Comparison of ENCODE assay signal across 11 cellular contexts in the genomic region with DNA sequence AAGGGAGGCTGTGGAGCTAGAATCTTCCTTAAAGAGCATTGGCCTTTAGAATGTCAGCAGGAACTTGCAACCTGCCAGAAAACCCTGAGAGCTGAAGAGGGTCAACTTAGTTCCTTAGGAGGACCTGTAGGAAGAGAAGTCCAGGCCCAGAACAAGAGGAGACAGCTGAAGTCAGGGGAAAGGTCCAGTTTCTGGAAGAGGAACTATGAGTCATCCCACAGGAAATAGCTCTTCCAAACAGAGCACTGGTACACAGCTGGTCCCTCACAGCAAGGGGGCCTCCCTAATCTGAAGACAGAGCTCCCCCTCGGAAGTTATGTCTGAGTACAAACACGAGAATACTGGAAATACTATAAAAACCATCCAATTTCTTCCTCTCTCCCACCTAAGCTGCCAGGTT.
DNase-seq lines count a peak whose midpoint lies in the region; ATAC-seq, FAIRE-seq and TF ChIP-seq lines count a peak whose summit lies in the region.
"Had no signal": no experiment of that assay in that cellular context is flagged by ENCODE, and none has a peak within 500 bp of the region (broad histone marks: within the 10 kb centered on the region; RNA-seq: fewer than 3 reads in every experiment).

No MANE protein-coding gene starts in this region.

- no peaks in the 10 kb centered on the region for H3K4me1 Mint-ChIP-seq in activated T-cell treated with anti-CD3 and anti-CD28 coated beads, Interleukin-2, amount 50 U/mL, for 72 hours (ENCODE audit: low read depth)
- no peaks in the 10 kb centered on the region for H3K4me1 Mint-ChIP-seq in stimulated activated memory B cell treated with anti-CD40 and anti-IgM and Interleukin-4, amounts not matched to agents 10 μg/mL and 1 μg/mL and 100 μg/mL, for 72 hours

- H3K9me3 ChIP-seq in heart left ventricle = no peaks in the 10 kb centered on the region
- no peaks in the 10 kb centered on the region for H3K9me3 ChIP-seq in small intestine (ENCODE audit: control insufficient read depth, low read depth)

- no peaks in the 10 kb centered on the region for H3K27me3 Mint-ChIP-seq in activated T-cell treated with anti-CD3 and anti-CD28 coated beads, Interleukin-2, amount 50 U/mL, for 72 hours (ENCODE audit: low read depth)
- no peaks in the 10 kb centered on the region for H3K27me3 Mint-ChIP-seq in stimulated activated memory B cell treated with anti-CD40 and anti-IgM and Interleukin-4, amounts not matched to agents 10 μg/mL and 1 μg/mL and 100 μg/mL, for 72 hours
- H3K27me3 Mint-ChIP-seq: activated naive CD8-positive, alpha-beta T cell had no signal

- intact Hi-C loops in heart left ventricle (cut with DNase I) = no loop called here

- no peaks in the 10 kb centered on the region for H3K36me3 Mint-ChIP-seq in activated T-cell treated with anti-CD3 and anti-CD28 coated beads, Interleukin-2, amount 50 U/mL, for 72 hours (ENCODE audit: insufficient read depth in 2 of 2)
- H3K36me3 Mint-ChIP-seq in stimulated activated memory B cell treated with anti-CD40 and anti-IgM and Interleukin-4, amounts not matched to agents 10 μg/mL and 1 μg/mL and 100 μg/mL, for 72 hours = peaks cover 5% of the 10 kb centered on the region
- H3K36me3 Mint-ChIP-seq: activated naive CD8-positive, alpha-beta T cell had no signal

- TF ChIP-seq CTCF in heart left ventricle (IDR thresholded peaks at IDR 0.05) = no peak

- H3K27me3 ChIP-seq in heart left ventricle = no peaks in the 10 kb centered on the region
- no peaks in the 10 kb centered on the region for H3K27me3 ChIP-seq in small intestine (ENCODE audit: control insufficient read depth in 2 of 2, insufficient read depth in 2 of 2, low read length in 2 of 2)

- ATAC-seq in SK-N-SH treated with all-trans-retinoic acid at 6 μM for 48 hours (peak; percentile 51), heart left ventricle (peak; percentile 15 to 91 (median 89)), HG03135 (IDR thresholded peaks at IDR 0.05; ENCODE audit: unreplicated experiment) (no peak)
- ATAC-seq in activated T-cell treated with anti-CD3 and anti-CD28 coated beads, Interleukin-2, amount 50 U/mL, for 72 hours (replicated peaks in 1 of 2) = no peak
- ATAC-seq in stimulated activated memory B cell treated with anti-CD40 and anti-IgM and Interleukin-4, amounts not matched to agents 10 μg/mL and 1 μg/mL and 100 μg/mL, for 72 hours = no peak

- no peaks in the 10 kb centered on the region for H3K9me3 Mint-ChIP-seq in activated T-cell treated with anti-CD3 and anti-CD28 coated beads, Interleukin-2, amount 50 U/mL, for 72 hours
- no peaks in the 10 kb centered on the region for H3K9me3 Mint-ChIP-seq in stimulated activated memory B cell treated with anti-CD40 and anti-IgM and Interleukin-4, amounts not matched to agents 10 μg/mL and 1 μg/mL and 100 μg/mL, for 72 hours

- 27 to 59% (median 50%) methylated on average over 2 of the region's 2 CpGs for WGBS in heart left ventricle, 4 donors
- WGBS in small intestine, 3 donors = 59 to 62% (median 62%) methylated on average over 2 of the region's 2 CpGs

- H3K27ac ChIP-seq in heart left ventricle (peak overlapping the region in 7 of 12 donors; percentile 21 to 65 (median 31)), small intestine (ENCODE audit: low read depth in 1 of 2, low read length in 1 of 2) (peak overlapping the region in 1 of 2 donors; percentile 50)

- TF ChIP-seq POLR2A in heart left ventricle (IDR thresholded peaks at IDR 0.05) = no peak

- DNase-seq in SIG-M5 treated with dmso at 0.1 percent for 504 hours (lab: John Stamatoyannopoulos, UW; ENCODE audit: unreplicated experiment) (peak; percentile 31), SIG-M5 (lab: John Stamatoyannopoulos, UW) (no peak), heart left ventricle (peak in 2 of 5 donors; percentile 35 to 40), small intestine (peak; percentile 3)
- no peak for DNase-seq in activated T-cell treated with anti-CD3 and anti-CD28 coated beads, Interleukin-2, amount 50 U/mL, for 72 hours
- DNase-seq: activated CD4-positive, alpha-beta T cell treated with anti-CD3 and anti-CD28 coated beads, Interleukin-2, amount 50 U/mL, for 1 hour had no signal

- H3K36me3 ChIP-seq in heart left ventricle = no peaks in the 10 kb centered on the region
- no peaks in the 10 kb centered on the region for H3K36me3 ChIP-seq in small intestine (ENCODE audit: control insufficient read depth in 2 of 2, insufficient read depth in 2 of 2, low read length in 2 of 2)

- no peak for FAIRE-seq in small intestine (lab: Jason Lieb, UNC)
- FAIRE-seq: GM19239 had no signal

- H3K4me1 ChIP-seq in heart left ventricle = peaks cover 0 to 13% (median 9%) of the 10 kb centered on the region in 12 donors
- no peaks in the 10 kb centered on the region for H3K4me1 ChIP-seq in small intestine (ENCODE audit: control insufficient read depth in 2 of 2, insufficient read depth in 1 of 2, low read depth in 1 of 2, low read length in 1 of 2)

- no peak overlapping the region for H3K27ac Mint-ChIP-seq in activated T-cell treated with anti-CD3 and anti-CD28 coated beads, Interleukin-2, amount 50 U/mL, for 72 hours
- no peak overlapping the region for H3K27ac Mint-ChIP-seq in stimulated activated memory B cell treated with anti-CD40 and anti-IgM and Interleukin-4, amounts not matched to agents 10 μg/mL and 1 μg/mL and 100 μg/mL, for 72 hours
- H3K27ac Mint-ChIP-seq: activated naive CD8-positive, alpha-beta T cell had no signal

- H3K4me3 ChIP-seq in heart left ventricle (no peak overlapping the region), small intestine (ENCODE audit: low read depth in 1 of 2, low read length in 2 of 2) (no peak overlapping the region)

- H3K4me3 Mint-ChIP-seq in activated T-cell treated with anti-CD3 and anti-CD28 coated beads, Interleukin-2, amount 50 U/mL, for 72 hours = no peak overlapping the region
- no peak overlapping the region for H3K4me3 Mint-ChIP-seq in stimulated activated memory B cell treated with anti-CD40 and anti-IgM and Interleukin-4, amounts not matched to agents 10 μg/mL and 1 μg/mL and 100 μg/mL, for 72 hours
- H3K4me3 Mint-ChIP-seq: activated naive CD8-positive, alpha-beta T cell had no signal

TF ChIP-seq in SK-N-SH treated with all-trans-retinoic acid at 6 μM for 48 hours, 23 proteins besides CTCF, POLR2A, EP300 and RAD21:
- no peak for TF ChIP-seq CSRNP3 (CRISPR knock-in tag; IDR thresholded peaks at IDR 0.05)
- no peak for TF ChIP-seq SNAI2 (CRISPR knock-in tag; IDR thresholded peaks at IDR 0.05)
- no peak for TF ChIP-seq PPARA (CRISPR knock-in tag; IDR thresholded peaks at IDR 0.05; ENCODE audit: borderline replicate concordance)
- TF ChIP-seq OSR1 (CRISPR knock-in tag; IDR thresholded peaks at IDR 0.05) = no peak
- TF ChIP-seq TOX (CRISPR knock-in tag; IDR thresholded peaks at IDR 0.05; ENCODE audit: borderline replicate concordance) = no peak
- TF ChIP-seq ZFP30 (CRISPR knock-in tag; IDR thresholded peaks at IDR 0.05) = no peak
- no peak for TF ChIP-seq BACH2 (CRISPR knock-in tag; IDR thresholded peaks at IDR 0.05; ENCODE audit: borderline replicate concordance)
- TF ChIP-seq ZNF565 (CRISPR knock-in tag; conservative IDR thresholded peaks at IDR 0.05; ENCODE audit: low read depth) = no peak
- TF ChIP-seq ZNF70 (CRISPR knock-in tag; IDR thresholded peaks at IDR 0.05) = no peak
- TF ChIP-seq, protein P1, sequence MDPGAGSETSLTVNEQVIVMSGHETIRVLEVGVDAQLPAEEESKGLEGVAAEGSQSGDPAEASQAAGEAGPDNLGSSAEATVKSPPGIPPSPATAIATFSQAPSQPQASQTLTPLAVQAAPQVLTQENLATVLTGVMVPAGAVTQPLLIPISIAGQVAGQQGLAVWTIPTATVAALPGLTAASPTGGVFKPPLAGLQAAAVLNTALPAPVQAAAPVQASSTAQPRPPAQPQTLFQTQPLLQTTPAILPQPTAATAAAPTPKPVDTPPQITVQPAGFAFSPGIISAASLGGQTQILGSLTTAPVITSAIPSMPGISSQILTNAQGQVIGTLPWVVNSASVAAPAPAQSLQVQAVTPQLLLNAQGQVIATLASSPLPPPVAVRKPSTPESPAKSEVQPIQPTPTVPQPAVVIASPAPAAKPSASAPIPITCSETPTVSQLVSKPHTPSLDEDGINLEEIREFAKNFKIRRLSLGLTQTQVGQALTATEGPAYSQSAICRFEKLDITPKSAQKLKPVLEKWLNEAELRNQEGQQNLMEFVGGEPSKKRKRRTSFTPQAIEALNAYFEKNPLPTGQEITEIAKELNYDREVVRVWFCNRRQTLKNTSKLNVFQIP (CRISPR knock-in tag; IDR thresholded peaks at IDR 0.05; ENCODE audit: borderline replicate concordance, low read depth) = no peak

Comparison
In these comparisons a context has a peak if more than half of its experiments do, and no peak if none do; other contexts are left out.
1. DNase-seq: peak in SIG-M5 treated with dmso at 0.1 percent for 504 hours (single experiment) and small intestine (single experiment); none in SIG-M5 (single experiment) and activated T-cell treated with anti-CD3 and anti-CD28 coated beads, Interleukin-2, amount 50 U/mL, for 72 hours (0 of 2).
2. ATAC-seq: peak in SK-N-SH treated with all-trans-retinoic acid at 6 μM for 48 hours (single experiment) and heart left ventricle (4 of 4); none in activated T-cell treated with anti-CD3 and anti-CD28 coated beads, Interleukin-2, amount 50 U/mL, for 72 hours (0 of 2), stimulated activated memory B cell treated with anti-CD40 and anti-IgM and Interleukin-4, amounts not matched to agents 10 μg/mL and 1 μg/mL and 100 μg/mL, for 72 hours (single experiment) and HG03135 (single experiment).